21 cellular contexts compared by ENCODE assay signal in the genomic region with DNA sequence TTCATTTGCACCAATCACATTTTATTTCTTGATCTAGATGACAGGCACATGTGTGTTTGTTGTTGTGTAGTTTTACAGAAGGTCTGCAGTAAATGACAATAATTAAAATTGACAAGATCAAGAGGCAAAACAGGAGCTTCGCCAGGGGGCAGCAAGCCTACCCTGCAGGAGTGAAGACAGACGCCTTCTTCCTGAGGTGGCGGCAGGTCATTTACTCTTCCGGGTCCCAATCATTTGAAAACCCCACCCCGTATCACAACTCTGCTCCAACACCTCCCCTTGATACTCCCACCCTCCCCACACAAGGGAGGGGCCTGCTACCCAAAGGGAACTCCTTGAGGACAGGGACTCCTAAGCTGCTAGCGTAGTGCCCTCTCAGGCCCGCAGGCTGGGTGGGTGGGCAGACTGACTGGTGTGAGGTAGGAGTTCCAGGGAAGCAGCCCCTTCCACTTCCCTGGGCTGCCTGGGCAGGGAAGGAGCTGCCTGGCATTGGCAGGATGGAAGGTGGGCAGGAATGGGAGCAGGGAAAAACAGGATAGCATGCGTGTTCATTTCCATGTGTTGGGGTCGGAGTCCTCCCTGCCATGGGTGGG.
"Had no signal": no experiment of that assay in that cellular context is flagged by ENCODE, and none has a peak within 500 bp of the region (broad histone marks: within the 10 kb centered on the region; RNA-seq: fewer than 3 reads in every experiment).

No MANE protein-coding gene starts in this region.

- H3K9me3 ChIP-seq: breast epithelium had no signal

- H2AFZ ChIP-seq: PC-9 had no signal

- H3K36me3 Mint-ChIP-seq: activated CD8-positive, alpha-beta memory T cell treated with anti-CD3 and anti-CD28 coated beads, Interleukin-2, amount 10 ng/mL, durations not matched to agents 7 days and 5 days; activated naive CD4-positive, alpha-beta T cell treated with anti-CD3 and anti-CD28 coated beads, Interleukin-2, amount 50 U/mL, for 24 hours had no signal

- H3K36me3 ChIP-seq: breast epithelium had no signal

- H3K27ac ChIP-seq: breast epithelium, PC-9 had no signal

- H3K4me2 ChIP-seq: PC-9 had no signal

- DNase-seq: activated CD4-positive, alpha-beta T cell treated with anti-CD3 and anti-CD28 coated beads for 48 hours; activated CD4-positive, alpha-beta T cell treated with anti-CD3 and anti-CD28 coated beads, Interleukin-2, amount 50 U/mL, for 48 hours; activated CD4-positive, CD25-positive, alpha-beta regulatory T cell treated with anti-CD3 and anti-CD28 coated beads, Interleukin-2, amount 50 U/mL, for 72 hours; activated CD8-positive, alpha-beta memory T cell treated with anti-CD3 and anti-CD28 coated beads, Interleukin-2, amount 10 ng/mL, durations not matched to agents 7 days and 5 days; activated effector memory CD4-positive, alpha-beta T cell treated with Interleukin-2 at 50 U/mL for 16 hours; activated naive CD4-positive, alpha-beta T cell; activated T-cell treated with anti-CD3 and anti-CD28 coated beads, Interleukin-2, amount 50 U/mL, for 24 hours; aorta; central memory CD4-positive, alpha-beta T cell; MM.1S; NCI-H1105 treated with DMSO at 0.1 percent for 48 hours; NCI-H1436 treated with DMSO at 0.1 percent for 48 hours; NCI-H187; NCI-H2081; NCI-H510A treated with DMSO at 0.1 percent for 48 hours; PC-9; SHP77 treated with DMSO at 0.1 percent for 48 hours had no signal

- H3K4me3 Mint-ChIP-seq: activated CD8-positive, alpha-beta memory T cell treated with anti-CD3 and anti-CD28 coated beads, Interleukin-2, amount 10 ng/mL, durations not matched to agents 7 days and 5 days; activated naive CD4-positive, alpha-beta T cell treated with anti-CD3 and anti-CD28 coated beads, Interleukin-2, amount 50 U/mL, for 24 hours; activated T-cell treated with anti-CD3 and anti-CD28 coated beads, Interleukin-2, amount 50 U/mL, for 24 hours; activated T-helper 1 cell treated with anti-CD3 and anti-CD28 coated beads, Interleukin-12 subunit alpha, Interleukin-12 subunit beta, Interleukin-2, Interleukin-4 antibody, amounts not matched to agents 30 ng/mL and 10 ng/mL and 1 ng/mL, durations not matched to agents 14 hours and 24 hours and 36 hours; T-helper 1 cell treated with Interleukin-12 subunit alpha and Interleukin-12 subunit beta and Interleukin-4 antibody, amounts not matched to agents 30 μg/mL and 1 μg/mL, for 36 hours had no signal

- H3K4me1 Mint-ChIP-seq: activated CD8-positive, alpha-beta memory T cell treated with anti-CD3 and anti-CD28 coated beads, Interleukin-2, amount 10 ng/mL, durations not matched to agents 7 days and 5 days; activated naive CD4-positive, alpha-beta T cell treated with anti-CD3 and anti-CD28 coated beads, Interleukin-2, amount 50 U/mL, for 24 hours had no signal

- ATAC-seq: activated CD8-positive, alpha-beta memory T cell treated with anti-CD3 and anti-CD28 coated beads, Interleukin-2, amount 10 ng/mL, durations not matched to agents 7 days and 5 days had no signal

- H3K4me1 ChIP-seq: breast epithelium had no signal

- H3K27ac Mint-ChIP-seq: activated CD8-positive, alpha-beta memory T cell treated with anti-CD3 and anti-CD28 coated beads, Interleukin-2, amount 10 ng/mL, durations not matched to agents 7 days and 5 days; activated naive CD4-positive, alpha-beta T cell treated with anti-CD3 and anti-CD28 coated beads, Interleukin-2, amount 50 U/mL, for 24 hours; activated T-cell treated with anti-CD3 and anti-CD28 coated beads, Interleukin-2, amount 50 U/mL, for 24 hours; activated T-helper 1 cell treated with anti-CD3 and anti-CD28 coated beads, Interleukin-12 subunit alpha, Interleukin-12 subunit beta, Interleukin-2, Interleukin-4 antibody, amounts not matched to agents 30 ng/mL and 10 ng/mL and 1 ng/mL, durations not matched to agents 14 hours and 24 hours and 36 hours; T-helper 1 cell treated with Interleukin-12 subunit alpha and Interleukin-12 subunit beta and Interleukin-4 antibody, amounts not matched to agents 30 μg/mL and 1 μg/mL, for 36 hours had no signal

- H3K9me3 Mint-ChIP-seq: activated naive CD4-positive, alpha-beta T cell treated with anti-CD3 and anti-CD28 coated beads, Interleukin-2, amount 50 U/mL, for 24 hours; activated T-cell treated with anti-CD3 and anti-CD28 coated beads, Interleukin-2, amount 50 U/mL, for 24 hours; activated T-helper 1 cell treated with anti-CD3 and anti-CD28 coated beads, Interleukin-12 subunit alpha, Interleukin-12 subunit beta, Interleukin-2, Interleukin-4 antibody, amounts not matched to agents 30 ng/mL and 10 ng/mL and 1 ng/mL, durations not matched to agents 14 hours and 24 hours and 36 hours; T-helper 1 cell treated with Interleukin-12 subunit alpha and Interleukin-12 subunit beta and Interleukin-4 antibody, amounts not matched to agents 30 μg/mL and 1 μg/mL, for 36 hours had no signal

- H3K27me3 ChIP-seq: breast epithelium had no signal

- H3K4me3 ChIP-seq: breast epithelium, PC-9 had no signal
